ENCODE assay signal across 2 cellular contexts in genomic region chr20:5091902-5092301, GRCh38.
TF ChIP-seq lines count a peak whose summit lies in the region.

No MANE protein-coding gene starts in this region.

TF ChIP-seq in endothelial cell of umbilical vein, 7 proteins besides CTCF, POLR2A, EP300 and RAD21:
- TF ChIP-seq POLR2AphosphoS5 (IDR thresholded peaks at IDR 0.05; ENCODE audit: insufficient read depth, low read depth, low read length) = no peak
- TF ChIP-seq MYC (IDR thresholded peaks at IDR 0.05; ENCODE audit: low read depth, low read length) = no peak
- no peak for TF ChIP-seq GATA2 (IDR thresholded peaks at IDR 0.05; ENCODE audit: insufficient read depth, insufficient read length, low read depth, low read length)

TF ChIP-seq in HepG2, 621 proteins besides CTCF, POLR2A, EP300 and RAD21:
- no peak for TF ChIP-seq ELF3 (CRISPR knock-in tag; IDR thresholded peaks at IDR 0.05)
- TF ChIP-seq MED13 (CRISPR knock-in tag; IDR thresholded peaks at IDR 0.05) = no peak
- no peak for TF ChIP-seq ZBTB46 (CRISPR knock-in tag; IDR thresholded peaks at IDR 0.05; ENCODE audit: borderline replicate concordance)
- no peak for TF ChIP-seq NCOR1 (IDR thresholded peaks at IDR 0.05; ENCODE audit: borderline replicate concordance, low read length)
- TF ChIP-seq ZNF891 (CRISPR knock-in tag; IDR thresholded peaks at IDR 0.05) = no peak
- TF ChIP-seq AHDC1 (CRISPR knock-in tag; IDR thresholded peaks at IDR 0.05; ENCODE audit: borderline replicate concordance) = no peak
